28 cellular contexts compared by ENCODE assay signal in genomic region chr7:29797112-29797944, GRCh38. TPM values are rescaled to one million over a fixed set of nuclear protein-coding genes. Genes with fewer than 3 reads are reported as not detected.
"Had no signal": no experiment of that assay in that cellular context is flagged by ENCODE, and none has a peak within 500 bp of the region (broad histone marks: within the 10 kb centered on the region; RNA-seq: fewer than 3 reads in every experiment).

No MANE protein-coding gene starts in this region.

- H3K9me3 ChIP-seq: adrenal gland, body of pancreas, left ventricle myocardium inferior, prostate gland, thyroid gland, upper lobe of right lung had no signal

- H3K27ac ChIP-seq: body of pancreas, cardiac muscle cell, left ventricle myocardium inferior, prostate gland, skin epidermis, thyroid gland, upper lobe of right lung, VCaP had no signal

- FAIRE-seq: frontal cortex, TTC549 had no signal

- H3K4me3 ChIP-seq: adrenal gland, body of pancreas, cardiac muscle cell, left ventricle myocardium inferior, lung, prostate gland, skin epidermis, thyroid gland, upper lobe of right lung had no signal

- H3K4me1 ChIP-seq: body of pancreas, left ventricle myocardium inferior, prostate gland, thyroid gland, upper lobe of right lung had no signal

- DNase-seq: activated CD4-positive, alpha-beta T cell treated with anti-CD3 and anti-CD28 coated beads for 48 hours; activated CD4-positive, alpha-beta T cell treated with anti-CD3 and anti-CD28 coated beads, Interleukin-2, amount 50 U/mL, for 48 hours; activated CD8-positive, alpha-beta memory T cell treated with anti-CD3 and anti-CD28 coated beads for 24 hours; activated effector memory CD4-positive, alpha-beta T cell treated with anti-CD3 and anti-CD28 coated beads, Interleukin-2, amount 50 U/mL, for 16 hours; activated naive CD4-positive, alpha-beta T cell treated with anti-CD3 and anti-CD28 coated beads for 36 hours; activated naive CD8-positive, alpha-beta T cell treated with anti-CD3 and anti-CD28 coated beads for 36 hours; adrenal gland; aorta; body of pancreas; cortex of kidney; kidney glomerular epithelial cell; left ventricle myocardium inferior; retina; stimulated activated CD4-positive, alpha-beta T cell treated with anti-CD3 and anti-CD28 coated beads, Interleukin-12 subunit alpha, Interleukin-12 subunit beta, amount 100 ng/mL, for 4 hours; stimulated activated CD4-positive, alpha-beta T cell treated with anti-CD3 and anti-CD28 coated beads, Interleukin-4, amount 100 ng/mL, for 1 hour; substantia nigra; SW 1271; T-helper 9 cell; thyroid gland; upper lobe of right lung had no signal

- H3K27me3 ChIP-seq: adrenal gland, body of pancreas, thyroid gland had no signal

- H3K36me3 ChIP-seq: adrenal gland, cardiac muscle cell, left ventricle myocardium inferior, prostate gland, thyroid gland, upper lobe of right lung had no signal

RNA-seq across cellular contexts. Expression of gene WIPF3, which starts 9.0 kb away (rescaled TPM):
- total RNA-seq: activated naive CD4-positive, alpha-beta T cell treated with anti-CD3 and anti-CD28 coated beads for 36 hours; activated naive CD8-positive, alpha-beta T cell treated with anti-CD3 and anti-CD28 coated beads for 36 hours; osteocyte had no signal
